Comparison of ENCODE assay signal across 9 cellular contexts in genomic region chr20:44728835-44729342, GRCh38. TPM values are rescaled to one million over a fixed set of nuclear protein-coding genes. Genes with fewer than 3 reads are reported as not detected.
A peak's percentile ranks its signal among the peaks of the same experiment; 100 is the strongest.
DNase-seq lines count a peak whose midpoint lies in the region; ATAC-seq and TF ChIP-seq lines count a peak whose summit lies in the region.
"Had no signal": no experiment of that assay in that cellular context is flagged by ENCODE, and none has a peak within 500 bp of the region (broad histone marks: within the 10 kb centered on the region; RNA-seq: fewer than 3 reads in every experiment).

No MANE protein-coding gene starts in this region.

- TF ChIP-seq CTCF in breast epithelium (IDR thresholded peaks at IDR 0.05) (no peak), right lobe of liver (IDR thresholded peaks at IDR 0.05) (no peak)

- ATAC-seq in right lobe of liver, result peak; percentile 62 to 85 (median 77)
- no peak for ATAC-seq in HG02642 (IDR thresholded peaks at IDR 0.05; ENCODE audit: poor library complexity, unreplicated experiment)
- no peak for ATAC-seq in HG02884 (IDR thresholded peaks at IDR 0.05; ENCODE audit: unreplicated experiment)

- intact Hi-C loops in breast epithelium (cut with DNase I; ENCODE audit: low total_unique reads), result no loop called here
- intact Hi-C loops in right lobe of liver (cut with DNase I), result no loop called here

- no peak for TF ChIP-seq POLR2A in breast epithelium (IDR thresholded peaks at IDR 0.05)
- TF ChIP-seq POLR2A in right lobe of liver (IDR thresholded peaks at IDR 0.05), result no peak

- H3K27me3 ChIP-seq in breast epithelium (no peaks in the 10 kb centered on the region), right lobe of liver (no peaks in the 10 kb centered on the region)

- H3K36me3 ChIP-seq in breast epithelium (no peaks in the 10 kb centered on the region), right lobe of liver (no peaks in the 10 kb centered on the region)

- DNase-seq in DMS53 (lab: John Stamatoyannopoulos, UW) (peak; percentile 79), NCI-H2029 (lab: John Stamatoyannopoulos, UW) (peak; percentile 85), breast epithelium (ENCODE audit: low spot score in 2 of 2) (peak; percentile 79 to 83), right lobe of liver (peak in 2 of 3 donors; percentile 59 to 65), GM19240 (ENCODE audit: insufficient read length, low spot score) (no peak), mesenteric fat pad (ENCODE audit: low spot score) (no peak)

- H3K4me3 ChIP-seq in breast epithelium, result no peak overlapping the region
- H3K4me3 ChIP-seq in right lobe of liver, result no peak overlapping the region

- H3K9me3 ChIP-seq in breast epithelium (no peaks in the 10 kb centered on the region), right lobe of liver (no peaks in the 10 kb centered on the region)

- H3K4me1 ChIP-seq in breast epithelium (no peaks in the 10 kb centered on the region), right lobe of liver (no peaks in the 10 kb centered on the region)

- 18% methylated on average over 7 of the region's 8 CpGs for WGBS in right lobe of liver (ENCODE audit: insufficient coverage, low coverage, low lambda C conversion rate, missing lambda C conversion rate)

- no peak overlapping the region for H3K27ac ChIP-seq in breast epithelium
- no peak overlapping the region for H3K27ac ChIP-seq in right lobe of liver

RNA-seq across cellular contexts. Expression of gene CCN5, which starts 13.7 kb away (rescaled TPM):
- total RNA-seq in breast epithelium, result 1,000 to 10,000 TPM in 1 of 3 donors, 10 to 100 TPM in 2; 16.1 to 1,283 (median 39.0) TPM
- total RNA-seq in right lobe of liver, result 1 to 10 TPM in 5 of 6 experiments, under 1 TPM in 1; 0.92 to 6.1 (median 1.5) TPM
- total RNA-seq in mesenteric fat pad, result 51.5 TPM
- total RNA-seq: dermis microvascular lymphatic vessel endothelial cell had no signal

RNA-seq across cellular contexts. Expression of gene KCNK15, which starts 16.8 kb away (rescaled TPM):
- 1 to 10 TPM; 5.0 to 7.3 (median 5.6) TPM for total RNA-seq in breast epithelium
- under 1 TPM in 4 of 6 experiments, not detected in 2; 0.07 to 0.43 (median 0.19) TPM for total RNA-seq in right lobe of liver
- 3.1 TPM for total RNA-seq in mesenteric fat pad
- total RNA-seq: dermis microvascular lymphatic vessel endothelial cell had no signal

Comparison
In these comparisons a context has a peak if more than half of its experiments do, and no peak if none do; other contexts are left out.
1. DNase-seq: peak in DMS53 (single experiment), NCI-H2029 (single experiment), breast epithelium (2 of 2) and right lobe of liver (2 of 3); none in GM19240 (single experiment) and mesenteric fat pad (single experiment).
2. ATAC-seq: peak in right lobe of liver (4 of 4); none in HG02642 (single experiment) and HG02884 (single experiment).